26 cellular contexts compared by ENCODE assay signal in the genomic region with DNA sequence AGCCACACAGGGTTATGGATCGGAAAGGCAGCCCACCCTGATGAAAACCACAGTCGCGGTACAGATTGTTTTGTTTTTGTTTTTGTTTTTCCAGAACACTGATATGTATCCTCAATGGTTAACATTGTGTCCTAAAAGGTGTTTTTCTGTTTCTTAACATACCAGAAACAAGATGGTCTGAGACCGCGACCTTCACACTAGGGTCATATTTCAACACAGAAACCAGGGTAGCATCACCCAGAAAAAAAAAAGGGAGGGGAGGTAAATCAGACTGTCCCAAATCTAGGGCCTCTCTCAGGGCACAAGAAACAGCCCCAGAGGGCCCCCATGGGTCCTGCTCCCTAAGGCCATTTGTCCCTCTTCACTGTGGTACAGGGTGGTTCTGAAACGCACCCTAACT.
"Had no signal": no experiment of that assay in that cellular context is flagged by ENCODE, and none has a peak within 500 bp of the region (broad histone marks: within the 10 kb centered on the region; RNA-seq: fewer than 3 reads in every experiment).

No MANE protein-coding gene starts in this region.

- H3K4me3 Mint-ChIP-seq: natural killer cell; nephron progenitor cell; neural progenitor cell; stimulated activated naive B cell treated with anti-CD40 and anti-IgM and Interleukin-4, amounts not matched to agents 10 μg/mL and 1 μg/mL and 100 μg/mL, for 72 hours; type B pancreatic cell had no signal

- H3K36me3 Mint-ChIP-seq: natural killer cell; neural progenitor cell; stimulated activated naive B cell treated with anti-CD40 and anti-IgM and Interleukin-4, amounts not matched to agents 10 μg/mL and 1 μg/mL and 100 μg/mL, for 72 hours; type B pancreatic cell had no signal

- H3K4me1 Mint-ChIP-seq: neural progenitor cell had no signal

- H3K4me1 ChIP-seq: lower lobe of right lung had no signal

- H3K27me3 Mint-ChIP-seq: stimulated activated naive B cell treated with anti-CD40 and anti-IgM and Interleukin-4, amounts not matched to agents 10 μg/mL and 1 μg/mL and 100 μg/mL, for 72 hours; type B pancreatic cell had no signal

- H3K36me3 ChIP-seq: lower lobe of right lung, neural progenitor cell, neutrophil, right lobe of liver, stomach, suprapubic skin, tibial nerve, uterus had no signal

- ATAC-seq: left cardiac atrium; left lobe of liver; lower lobe of right lung; natural killer cell; psoas muscle; right lobe of liver; stimulated activated naive B cell treated with anti-CD40 and anti-IgM and Interleukin-4, amounts not matched to agents 10 μg/mL and 1 μg/mL and 100 μg/mL, for 72 hours; stimulated activated naive CD8-positive, alpha-beta T cell treated with anti-CD3 and anti-CD28 coated beads, Interleukin-15, Interleukin-2, amounts not matched to agents 100 U/mL and 50 U/mL, for 24 hours had no signal

- H3K9me3 ChIP-seq: lower lobe of right lung, neutrophil, psoas muscle, right lobe of liver, stomach, suprapubic skin, tibial nerve, uterus had no signal

- H3K27ac ChIP-seq: lower lobe of right lung, neural progenitor cell, neutrophil, parathyroid adenoma, psoas muscle, right lobe of liver, skin epidermis, stomach, suprapubic skin, uterus had no signal

- DNase-seq: islet precursor cell; left cardiac atrium; lower lobe of right lung; mammary epithelial cell; mesenchymal stem cell; natural killer cell; nephron progenitor cell; occipital lobe; psoas muscle; right lobe of liver; stimulated activated CD4-positive, alpha-beta T cell treated with anti-CD3 and anti-CD28 coated beads, Interleukin-12 subunit alpha, Interleukin-12 subunit beta, amount 100 ng/mL, for 4 hours; stimulated activated CD4-positive, alpha-beta T cell treated with anti-CD3 and anti-CD28 coated beads, Interleukin-15, amount 100 ng/mL, for 24 hours; stimulated activated CD4-positive, alpha-beta T cell treated with anti-CD3 and anti-CD28 coated beads, Interleukin-2, amount 100 ng/mL, for 24 hours; stimulated activated CD4-positive, alpha-beta T cell treated with anti-CD3 and anti-CD28 coated beads, Interleukin-4, amount 100 ng/mL, for 1 hour; stimulated activated naive B cell treated with anti-CD40 and anti-IgM and Interleukin-4, amounts not matched to agents 10 μg/mL and 1 μg/mL and 100 μg/mL, for 72 hours; stimulated activated naive CD8-positive, alpha-beta T cell treated with anti-CD3 and anti-CD28 coated beads, Interleukin-15, Interleukin-2, amounts not matched to agents 100 U/mL and 50 U/mL, for 24 hours; stomach; uterus had no signal

- H3K4me3 ChIP-seq: lower lobe of right lung, neural progenitor cell, psoas muscle, right lobe of liver, skin epidermis, stomach, suprapubic skin, tibial nerve, uterus had no signal

- H3K27me3 ChIP-seq: neural progenitor cell, neutrophil, right lobe of liver, stomach, suprapubic skin, tibial nerve, uterus had no signal

- H3K27ac Mint-ChIP-seq: natural killer cell; nephron progenitor cell; neural progenitor cell; stimulated activated naive B cell treated with anti-CD40 and anti-IgM and Interleukin-4, amounts not matched to agents 10 μg/mL and 1 μg/mL and 100 μg/mL, for 72 hours; type B pancreatic cell had no signal

- H3K9me3 Mint-ChIP-seq: nephron progenitor cell, neural progenitor cell, type B pancreatic cell had no signal
